In the genomic region with DNA sequence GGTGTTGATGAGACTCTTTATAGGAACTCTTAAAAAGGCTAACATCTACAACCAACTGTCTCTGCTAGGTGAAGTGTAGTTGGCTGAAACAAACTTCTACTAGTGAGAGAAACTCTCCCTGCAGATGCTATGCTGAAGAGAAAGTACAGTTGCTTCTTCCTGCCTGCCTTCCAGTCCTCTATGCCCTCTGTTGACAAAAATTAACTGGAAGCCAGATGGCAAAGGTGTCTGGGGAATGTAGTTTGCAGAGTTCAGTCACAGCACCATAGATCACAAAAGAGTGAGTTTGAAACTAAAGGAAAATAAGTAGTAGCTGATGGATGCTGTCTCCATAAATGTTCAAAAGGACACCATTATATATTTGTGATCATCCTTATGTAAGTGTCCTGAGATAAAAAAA, we compare ENCODE assay signal across 26 cellular contexts.
DNase-seq lines count a peak whose midpoint lies in the region; ATAC-seq, FAIRE-seq and TF ChIP-seq lines count a peak whose summit lies in the region.
"Had no signal": no experiment of that assay in that cellular context is flagged by ENCODE, and none has a peak within 500 bp of the region (broad histone marks: within the 10 kb centered on the region; RNA-seq: fewer than 3 reads in every experiment).

No MANE protein-coding gene starts in this region.

- H3K36me3 ChIP-seq in bronchial epithelial cell (ENCODE audit: control insufficient read depth, insufficient read depth, low read length), result no peaks in the 10 kb centered on the region
- H3K36me3 ChIP-seq in osteoblast (ENCODE audit: insufficient read depth, low read length), result no peaks in the 10 kb centered on the region
- H3K36me3 ChIP-seq in effector memory CD4-positive, alpha-beta T cell (ENCODE audit: control insufficient read depth, insufficient read depth, low read length), result no peaks in the 10 kb centered on the region
- H3K36me3 ChIP-seq: breast epithelium, thyroid gland, vagina had no signal

- H3K4me3 ChIP-seq in right cardiac atrium (ENCODE audit: low read length) (no peak overlapping the region), bronchial epithelial cell (ENCODE audit: low read depth, low read length) (no peak overlapping the region), osteoblast (ENCODE audit: insufficient read depth, low read length) (no peak overlapping the region)
- H3K4me3 ChIP-seq in effector memory CD4-positive, alpha-beta T cell (ENCODE audit: insufficient read depth, low read depth, low read length, poor library complexity, severe bottlenecking), result no peak overlapping the region
- H3K4me3 ChIP-seq: A549, breast epithelium, thyroid gland, vagina had no signal

- no peaks in the 10 kb centered on the region for H3K4me1 ChIP-seq in right cardiac atrium (ENCODE audit: control insufficient read depth, insufficient read depth, low read length)
- peaks cover 13% of the 10 kb centered on the region for H3K4me1 ChIP-seq in osteoblast (ENCODE audit: insufficient read depth, low read length)
- H3K4me1 ChIP-seq in effector memory CD4-positive, alpha-beta T cell (ENCODE audit: control insufficient read depth, insufficient read depth, low read length, poor library complexity, severe bottlenecking), result no peaks in the 10 kb centered on the region
- H3K4me1 ChIP-seq: A549, breast epithelium, thyroid gland, vagina had no signal

- DNase-seq in Right ventricle myocardium superior (no peak), right cardiac atrium (no peak), LHCN-M2 (ENCODE audit: low read depth) (peak; percentile 7), bronchial epithelial cell (ENCODE audit: low read depth) (no peak), osteoblast (ENCODE audit: insufficient read length, low spot score, missing footprints) (no peak), COR-L47 (lab: John Stamatoyannopoulos, UW) (no peak), HK-2 (ENCODE audit: unreplicated experiment) (no peak)
- DNase-seq in effector memory CD4-positive, alpha-beta T cell, result no peak
- DNase-seq: activated CD4-positive, alpha-beta T cell treated with anti-CD3 and anti-CD28 coated beads, Interleukin-2, amount 10 ng/mL, durations not matched to agents 7 days and 5 days; activated effector memory CD4-positive, alpha-beta T cell treated with Interleukin-2 at 50 U/mL for 16 hours; activated T-cell treated with anti-CD3 and anti-CD28 coated beads, Interleukin-2, amount 50 U/mL, for 1 hour; anterior cingulate cortex; CD4-positive, alpha-beta memory T cell; HCEC 1CT; left colon; NCI-H510A; stimulated activated CD4-positive, alpha-beta T cell treated with anti-CD3 and anti-CD28 coated beads, Interleukin-12 subunit alpha, Interleukin-12 subunit beta, amount 100 ng/mL, for 4 hours; stimulated activated CD4-positive, alpha-beta T cell treated with anti-CD3 and anti-CD28 coated beads, Interleukin-2, amount 100 ng/mL, for 48 hours; T1000; thyroid gland had no signal

- ATAC-seq in Right ventricle myocardium superior (ENCODE audit: poor library complexity) (peak; percentile 60), right cardiac atrium (no peak)
- ATAC-seq: A549, left colon, Right ventricle myocardium inferior, sciatic nerve had no signal

- no peaks in the 10 kb centered on the region for H3K79me2 ChIP-seq in osteoblast (ENCODE audit: insufficient read depth, low read length)

- intact Hi-C loops in Right ventricle myocardium superior (cut with DNase I), result no loop called here
- intact Hi-C loops in right cardiac atrium (cut with DNase I), result no loop called here

- peak; percentile 58 for FAIRE-seq in bronchial epithelial cell (lab: Jason Lieb, UNC)
- FAIRE-seq: A549, GM12892 had no signal

- no peaks in the 10 kb centered on the region for H4K20me1 ChIP-seq in osteoblast (ENCODE audit: insufficient read depth, low read length)

- H2AFZ ChIP-seq in osteoblast (ENCODE audit: low read length), result peak overlapping the region; percentile 56

- no peaks in the 10 kb centered on the region for H3K9me3 ChIP-seq in right cardiac atrium (ENCODE audit: control insufficient read depth, low read length)
- H3K9me3 ChIP-seq in osteoblast (ENCODE audit: low read depth, low read length), result no peaks in the 10 kb centered on the region
- no peaks in the 10 kb centered on the region for H3K9me3 ChIP-seq in effector memory CD4-positive, alpha-beta T cell (ENCODE audit: control insufficient read depth, low read length)
- H3K9me3 ChIP-seq: breast epithelium, thyroid gland, vagina had no signal

- H3K27me3 ChIP-seq in right cardiac atrium (ENCODE audit: control insufficient read depth, insufficient read depth), result no peaks in the 10 kb centered on the region
- no peaks in the 10 kb centered on the region for H3K27me3 ChIP-seq in bronchial epithelial cell (ENCODE audit: control insufficient read depth, insufficient read depth, low read length)
- H3K27me3 ChIP-seq in osteoblast (ENCODE audit: insufficient read depth, low read length), result no peaks in the 10 kb centered on the region
- no peaks in the 10 kb centered on the region for H3K27me3 ChIP-seq in effector memory CD4-positive, alpha-beta T cell (replicated peaks; ENCODE audit: control insufficient read depth, insufficient read depth, low read length, poor library complexity, severe bottlenecking)
- H3K27me3 ChIP-seq: breast epithelium, thyroid gland, vagina had no signal

- no peak for TF ChIP-seq CTCF in bronchial epithelial cell (IDR thresholded peaks at IDR 0.05; ENCODE audit: insufficient read depth, low read length, severe bottlenecking)
- no peak for TF ChIP-seq CTCF in osteoblast (IDR thresholded peaks at IDR 0.05; ENCODE audit: extremely low read depth, low read depth, low read length)

- no peak overlapping the region for H3K4me2 ChIP-seq in osteoblast (ENCODE audit: insufficient read depth, low read length)
- H3K4me2 ChIP-seq: A549 had no signal

- H3K27ac ChIP-seq in right cardiac atrium (ENCODE audit: low read length), result no peak overlapping the region
- H3K27ac ChIP-seq in osteoblast (ENCODE audit: low read depth, low read length), result no peak overlapping the region
- H3K27ac ChIP-seq in effector memory CD4-positive, alpha-beta T cell (ENCODE audit: insufficient read depth, low read length, poor library complexity, severe bottlenecking), result no peak overlapping the region
- H3K27ac ChIP-seq: A549, breast epithelium, thyroid gland, vagina had no signal
